36 cellular contexts compared by ENCODE assay signal in the genomic region with DNA sequence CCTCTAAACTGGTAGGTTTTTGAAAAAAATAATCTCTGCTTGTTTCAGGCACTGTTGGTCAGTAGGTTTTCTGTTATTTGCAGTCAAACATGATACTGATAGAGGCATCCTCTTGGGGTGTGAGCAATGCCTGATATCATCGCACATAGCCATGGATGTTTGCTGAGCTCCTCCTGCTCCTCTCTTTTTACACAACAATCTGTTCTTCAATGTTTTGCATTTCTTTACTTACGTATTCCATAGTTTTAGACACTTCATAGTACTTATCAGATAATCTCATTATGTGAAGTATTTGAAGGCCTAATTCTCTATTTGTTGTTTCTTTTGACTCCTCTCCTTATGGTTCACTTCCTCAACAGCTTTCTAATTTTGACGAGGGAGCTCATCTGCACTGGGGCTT.
"Had no signal": no experiment of that assay in that cellular context is flagged by ENCODE, and none has a peak within 500 bp of the region (broad histone marks: within the 10 kb centered on the region; RNA-seq: fewer than 3 reads in every experiment).

No MANE protein-coding gene starts in this region.

- DNase-seq: activated CD4-positive, alpha-beta memory T cell treated with anti-CD3 and anti-CD28 coated beads, Interleukin-2, amount 10 ng/mL, durations not matched to agents 7 days and 5 days; activated CD4-positive, alpha-beta T cell treated with anti-CD3 and anti-CD28 coated beads for 1 hour; activated CD4-positive, alpha-beta T cell treated with anti-CD3 and anti-CD28 coated beads for 48 hours; activated CD4-positive, CD25-positive, alpha-beta regulatory T cell; activated CD8-positive, alpha-beta memory T cell treated with anti-CD3 and anti-CD28 coated beads for 24 hours; activated CD8-positive, alpha-beta memory T cell treated with anti-CD3 and anti-CD28 coated beads, Interleukin-2, amount 10 ng/mL, durations not matched to agents 7 days and 5 days; activated CD8-positive, alpha-beta memory T cell treated with anti-CD3 and anti-CD28 coated beads, Interleukin-2, amount 50 U/mL, for 48 hours; activated effector memory CD4-positive, alpha-beta T cell treated with Interleukin-2 at 50 U/mL for 16 hours; activated naive CD4-positive, alpha-beta T cell treated with anti-CD3 and anti-CD28 coated beads, Interleukin-2, amount 10 ng/mL, durations not matched to agents 7 days and 5 days; activated naive CD8-positive, alpha-beta T cell treated with anti-CD3 and anti-CD28 coated beads, Interleukin-2, amount 50 U/mL, for 24 hours; activated T-cell treated with anti-CD3 and anti-CD28 coated beads, Interleukin-2, amount 50 U/mL, for 48 hours; anterior cingulate cortex; caudate nucleus; cerebellar nuclear complex; Karpas-422; KBM-7; NCI-H1048; NCI-H1105 treated with DMSO at 0.1 percent for 48 hours; NCI-H1436; NCI-H1694; NCI-H2029; NCI-H2107; NCI-H2171; NCI-H2227 treated with DMSO at 0.1 percent for 48 hours; NCI-H446; NCI-H510A treated with DMSO at 0.1 percent for 48 hours; PC-9; SW 1271; T-helper 1 cell; T-helper 2 cell; T-helper 9 cell had no signal

- H2AFZ ChIP-seq: PC-9 had no signal

- H3K27ac ChIP-seq: PC-9, RWPE1, VCaP had no signal

- H3K4me2 ChIP-seq: PC-9 had no signal

- ATAC-seq: activated CD8-positive, alpha-beta memory T cell treated with anti-CD3 and anti-CD28 coated beads, Interleukin-2, amount 10 ng/mL, durations not matched to agents 7 days and 5 days; activated naive CD8-positive, alpha-beta T cell treated with anti-CD3 and anti-CD28 coated beads, Interleukin-2, amount 50 U/mL, for 24 hours; Right ventricle myocardium inferior had no signal

- FAIRE-seq: bronchial epithelial cell, RCC 7860 had no signal

- H3K4me3 ChIP-seq: PC-9 had no signal
